Comparison of ENCODE assay signal across 16 cellular contexts in genomic region chr10:114021135-114021534, GRCh38. TPM values are rescaled to one million over a fixed set of nuclear protein-coding genes. Genes with fewer than 3 reads are reported as not detected.
"Had no signal": no experiment of that assay in that cellular context is flagged by ENCODE, and none has a peak within 500 bp of the region (broad histone marks: within the 10 kb centered on the region; RNA-seq: fewer than 3 reads in every experiment).

No MANE protein-coding gene starts in this region.

- H3K4me3 ChIP-seq: mucosa of descending colon, right lobe of liver, stomach had no signal

- H3K4me1 ChIP-seq: right lobe of liver had no signal

- ATAC-seq: activated naive CD4-positive, alpha-beta T cell treated with anti-CD3 and anti-CD28 coated beads, Interleukin-2, amount 50 U/mL, for 72 hours; activated T-cell treated with anti-CD3 and anti-CD28 coated beads, Interleukin-2, amount 50 U/mL, for 72 hours; effector memory CD8-positive, alpha-beta T cell; mucosa of descending colon; naive thymus-derived CD8-positive, alpha-beta T cell; right lobe of liver had no signal

- DNase-seq: activated CD4-positive, alpha-beta T cell treated with anti-CD3 and anti-CD28 coated beads, Interleukin-2, amount 10 ng/mL, durations not matched to agents 7 days and 5 days; activated CD8-positive, alpha-beta memory T cell treated with anti-CD3 and anti-CD28 coated beads, Interleukin-2, amount 50 U/mL, for 48 hours; activated gamma-delta T cell; activated T-cell treated with anti-CD3 and anti-CD28 coated beads, Interleukin-2, amount 50 U/mL, for 72 hours; central memory CD4-positive, alpha-beta T cell; effector memory CD8-positive, alpha-beta T cell; foreskin melanocyte; mammary epithelial cell; mucosa of descending colon; naive thymus-derived CD8-positive, alpha-beta T cell; right lobe of liver; stomach; SW 1271 had no signal

- H3K27ac ChIP-seq: epithelial cell of prostate, right lobe of liver, stomach had no signal

- H3K27me3 ChIP-seq: right lobe of liver, stomach had no signal

- H3K36me3 ChIP-seq: right lobe of liver, stomach had no signal

- H3K9me3 ChIP-seq: mucosa of descending colon, right lobe of liver, stomach had no signal

RNA-seq across cellular contexts. Expression of gene ADRB1, which starts 22.5 kb away (rescaled TPM):
- total RNA-seq: activated CD4-positive, alpha-beta T cell treated with anti-CD3 and anti-CD28 coated beads, Interleukin-2, amount 10 ng/mL, durations not matched to agents 7 days and 5 days; activated naive CD4-positive, alpha-beta T cell treated with anti-CD3 and anti-CD28 coated beads, Interleukin-2, amount 50 U/mL, for 72 hours; activated T-cell treated with anti-CD3 and anti-CD28 coated beads, Interleukin-2, amount 50 U/mL, for 72 hours; fibroblast of lung; naive thymus-derived CD8-positive, alpha-beta T cell had no signal
- polyA plus RNA-seq: fibroblast of lung had no signal
